Comparison of ENCODE assay signal across 20 cellular contexts in the genomic region with DNA sequence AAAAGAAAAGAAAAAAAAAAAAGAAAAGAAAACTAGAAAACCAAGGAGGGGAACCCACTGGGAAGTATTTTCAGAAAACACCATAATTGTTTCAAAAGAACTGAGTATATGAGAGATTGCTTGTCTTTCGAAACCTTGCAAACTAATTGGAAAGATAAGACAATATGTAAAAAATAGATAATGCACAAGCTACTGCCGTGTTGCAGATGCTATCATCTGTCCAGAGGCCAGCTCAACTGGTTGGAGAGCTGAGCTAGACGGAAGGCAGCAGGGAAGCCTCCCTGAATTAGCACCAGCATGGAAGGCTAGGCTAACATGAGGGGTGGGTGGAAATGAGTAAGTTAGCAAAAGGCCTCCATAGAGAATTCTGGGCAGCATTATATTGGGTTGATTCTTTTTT.
"Had no signal": no experiment of that assay in that cellular context is flagged by ENCODE, and none has a peak within 500 bp of the region (broad histone marks: within the 10 kb centered on the region; RNA-seq: fewer than 3 reads in every experiment).

No MANE protein-coding gene starts in this region.

- H3K36me3 ChIP-seq: SJCRH30 had no signal

- H3K9me3 ChIP-seq: SJCRH30 had no signal

- H3K4me1 ChIP-seq: SJCRH30 had no signal

- DNase-seq: KBM-7, MV-4-11, NCI-H1048, NCI-H1105, NCI-H1417, NCI-H1436 treated with DMSO at 0.1 percent for 48 hours, NCI-H1694, NCI-H187 treated with DMSO at 0.1 percent for 48 hours, NCI-H2081, NCI-H2107, NCI-H2227 treated with DMSO at 0.1 percent for 48 hours, NCI-H524, NCI-H526 treated with DMSO at 0.1 percent for 48 hours, NCI-H774, PC-3, SHP77 treated with DMSO at 0.1 percent for 48 hours, SJCRH30, SW 1271 had no signal

- ATAC-seq: Panc1, PC-3 had no signal

- H3K27ac ChIP-seq: RWPE1, SJCRH30 had no signal

- H3K27me3 ChIP-seq: SJCRH30 had no signal

- H3K4me3 ChIP-seq: SJCRH30 had no signal
